10 cellular contexts compared by ENCODE assay signal in genomic region chr14:95520346-95520745, GRCh38. TPM values are rescaled to one million over a fixed set of nuclear protein-coding genes. Genes with fewer than 3 reads are reported as not detected.
DNase-seq lines count a peak whose midpoint lies in the region; ATAC-seq and TF ChIP-seq lines count a peak whose summit lies in the region.
"Had no signal": no experiment of that assay in that cellular context is flagged by ENCODE, and none has a peak within 500 bp of the region (broad histone marks: within the 10 kb centered on the region; RNA-seq: fewer than 3 reads in every experiment).

No MANE protein-coding gene starts in this region.

- TF ChIP-seq RAD21 in SK-N-SH (IDR thresholded peaks at IDR 0.05; ENCODE audit: low read length), result no peak

- H3F3A ChIP-seq in SK-N-SH (replicated peaks; ENCODE audit: insufficient read depth), result peaks cover 28% of the 10 kb centered on the region

- CTCF ChIA-PET in SK-N-SH (lab: Yijun Ruan, JAX), result interaction anchor here (0.7 to 9.6 kb wide), 7 partner anchors 11 to 104 kb away, joined by 3 to 97 read pairs (median 3); no protein-coding TSS in a partner anchor

- no peak for TF ChIP-seq POLR2A in gastroesophageal sphincter (IDR thresholded peaks at IDR 0.05)
- no peak for TF ChIP-seq POLR2A in stomach (IDR thresholded peaks at IDR 0.05)

- H3K9me3 ChIP-seq in SK-N-SH, result no peaks in the 10 kb centered on the region
- no peaks in the 10 kb centered on the region for H3K9me3 ChIP-seq in gastroesophageal sphincter
- H3K9me3 ChIP-seq in stomach, result no peaks in the 10 kb centered on the region
- no peaks in the 10 kb centered on the region for H3K9me3 ChIP-seq in BE2C
- H3K9me3 ChIP-seq: A549 had no signal

- no peak for TF ChIP-seq CTCF in SK-N-SH (IDR thresholded peaks at IDR 0.05)
- no peak for TF ChIP-seq CTCF in gastroesophageal sphincter (IDR thresholded peaks at IDR 0.05)
- TF ChIP-seq CTCF in stomach (IDR thresholded peaks at IDR 0.05), result no peak
- no peak for TF ChIP-seq CTCF in BE2C (IDR thresholded peaks at IDR 0.05; ENCODE audit: low read depth, low read length)

- intact Hi-C loops in stomach (cut with DNase I; ENCODE audit: low total_unique reads), result no loop called here

- H3K36me3 ChIP-seq in SK-N-SH (replicated peaks in 1 of 2; ENCODE audit: control insufficient read depth in 1 of 2, insufficient read depth in 2 of 2, low read length in 1 of 2) (no peaks in the 10 kb centered on the region), gastroesophageal sphincter (peaks cover 0 to 11% of the 10 kb centered on the region in 2 donors), stomach (peaks cover 0 to 3% (median 0%) of the 10 kb centered on the region in 4 donors), BE2C (no peaks in the 10 kb centered on the region)

- H4K20me1 ChIP-seq in SK-N-SH (ENCODE audit: insufficient read depth), result no peaks in the 10 kb centered on the region

- no peaks in the 10 kb centered on the region for H3K27me3 ChIP-seq in SK-N-SH (ENCODE audit: insufficient read depth)
- peaks cover 23% of the 10 kb centered on the region for H3K27me3 ChIP-seq in gastroesophageal sphincter
- H3K27me3 ChIP-seq in stomach, result no peaks in the 10 kb centered on the region
- H3K27me3 ChIP-seq in BE2C, result no peaks in the 10 kb centered on the region

- peaks cover 3% of the 10 kb centered on the region for H3K36me3 Mint-ChIP-seq in T-helper 1 cell treated with Interleukin-12 subunit alpha and Interleukin-12 subunit beta and Interleukin-4 antibody, amounts not matched to agents 30 μg/mL and 1 μg/mL, for 36 hours (ENCODE audit: low read depth)

- 61% methylated on average over 3 of the region's 3 CpGs for WGBS in SK-N-SH (ENCODE audit: low lambda C conversion rate)
- 61 to 80% methylated on average over 1 to 3 of the region's 3 CpGs for WGBS in gastroesophageal sphincter (ENCODE audit: low coverage in 1 of 2), 2 donors
- WGBS in stomach, 5 donors, result 66 to 77% (median 70%) methylated on average over 3 of the region's 3 CpGs

- H3K4me1 Mint-ChIP-seq in T-helper 1 cell treated with Interleukin-12 subunit alpha and Interleukin-12 subunit beta and Interleukin-4 antibody, amounts not matched to agents 30 μg/mL and 1 μg/mL, for 36 hours (ENCODE audit: low read depth), result peaks cover 75% of the 10 kb centered on the region

- POLR2A ChIA-PET in SK-N-SH (lab: Yijun Ruan, JAX), result interaction anchor here (0.6 to 1.9 kb wide), 4 partner anchors 14 to 80 kb away, joined by 3 to 10 read pairs (median 4); partner anchors contain the start of gene GLRX5

- DNase-seq in SK-N-SH (no peak), stomach (no peak), cortex of kidney (lab: John Stamatoyannopoulos, UW) (no peak), BE2C (no peak), NCI-H446 (lab: John Stamatoyannopoulos, UW) (no peak)

- H3K9me3 Mint-ChIP-seq in T-helper 1 cell treated with Interleukin-12 subunit alpha and Interleukin-12 subunit beta and Interleukin-4 antibody, amounts not matched to agents 30 μg/mL and 1 μg/mL, for 36 hours, result no peaks in the 10 kb centered on the region

- no peak overlapping the region for H2AFZ ChIP-seq in SK-N-SH (ENCODE audit: low read depth)

- H3K4me1 ChIP-seq in SK-N-SH (ENCODE audit: control insufficient read depth in 1 of 2, insufficient read depth in 2 of 2, low read depth in 1 of 2, low read length in 1 of 2) (peaks cover 42 to 62% of the 10 kb centered on the region in 2 experiments), gastroesophageal sphincter (peaks cover 3 to 65% (median 39%) of the 10 kb centered on the region in 3 donors), stomach (peaks cover 50 to 88% (median 69%) of the 10 kb centered on the region in 4 donors), BE2C (peaks cover 52% of the 10 kb centered on the region)

- no peaks in the 10 kb centered on the region; the same call in 1 of the 2 replicates for H3K79me2 ChIP-seq in SK-N-SH (ENCODE audit: insufficient read depth)

- TF ChIP-seq EP300 in SK-N-SH (IDR thresholded peaks at IDR 0.05; ENCODE audit: borderline replicate concordance in 1 of 2, low read depth in 1 of 2, low read length in 1 of 2) (no peak), gastroesophageal sphincter (IDR thresholded peaks at IDR 0.05) (no peak), stomach (IDR thresholded peaks at IDR 0.05) (no peak)

- peak overlapping the region; percentile 78 to 93 for H3K27ac ChIP-seq in SK-N-SH (ENCODE audit: low read depth in 2 of 2, low read length in 1 of 2)
- peak overlapping the region in 3 of 4 donors; percentile 84 to 91 (median 85) for H3K27ac ChIP-seq in gastroesophageal sphincter
- peak overlapping the region in 4 of 5 donors; percentile 20 to 90 (median 88) for H3K27ac ChIP-seq in stomach
- H3K27ac ChIP-seq: A549 had no signal

- H3K27me3 Mint-ChIP-seq in T-helper 1 cell treated with Interleukin-12 subunit alpha and Interleukin-12 subunit beta and Interleukin-4 antibody, amounts not matched to agents 30 μg/mL and 1 μg/mL, for 36 hours (ENCODE audit: low read depth), result no peaks in the 10 kb centered on the region

- H3K27ac Mint-ChIP-seq in T-helper 1 cell treated with Interleukin-12 subunit alpha and Interleukin-12 subunit beta and Interleukin-4 antibody, amounts not matched to agents 30 μg/mL and 1 μg/mL, for 36 hours, result peak overlapping the region; percentile 98

- peak overlapping the region; percentile 78 for H3K4me3 Mint-ChIP-seq in T-helper 1 cell treated with Interleukin-12 subunit alpha and Interleukin-12 subunit beta and Interleukin-4 antibody, amounts not matched to agents 30 μg/mL and 1 μg/mL, for 36 hours

- peak overlapping the region; percentile 3; the same call in 1 of the 2 replicates for H3K9ac ChIP-seq in SK-N-SH

- no peak for ATAC-seq in SK-N-SH treated with all-trans-retinoic acid at 6 μM for 48 hours
- no peak for ATAC-seq in gastroesophageal sphincter
- ATAC-seq: A549 had no signal

- no peaks in the 10 kb centered on the region for H3K9me2 ChIP-seq in SK-N-SH

- H3K4me2 ChIP-seq in SK-N-SH, result peak overlapping the region; percentile 72
- H3K4me2 ChIP-seq: A549 had no signal

- H3K4me3 ChIP-seq in SK-N-SH (ENCODE audit: low read depth in 2 of 2, low read length in 1 of 2) (no peak overlapping the region), gastroesophageal sphincter (no peak overlapping the region), stomach (no peak overlapping the region), BE2C (ENCODE audit: low read depth, low read length) (no peak overlapping the region)
- H3K4me3 ChIP-seq: A549 had no signal

TF ChIP-seq in SK-N-SH, 30 proteins besides CTCF, POLR2A, EP300 and RAD21 (continues in another document):
- no peak for TF ChIP-seq USF2 (IDR thresholded peaks at IDR 0.05; ENCODE audit: borderline replicate concordance, low read depth, low read length)

TF ChIP-seq in SK-N-SH treated with all-trans-retinoic acid at 6 μM for 48 hours, 23 proteins besides CTCF, POLR2A, EP300 and RAD21 (continues in another document):
- TF ChIP-seq RARB (CRISPR knock-in tag; IDR thresholded peaks at IDR 0.05) (no peak), ARNTL (CRISPR knock-in tag; IDR thresholded peaks at IDR 0.05; ENCODE audit: borderline replicate concordance, low read depth) (no peak), TSHZ2 (CRISPR knock-in tag; IDR thresholded peaks at IDR 0.05) (no peak), ESRRG (CRISPR knock-in tag; IDR thresholded peaks at IDR 0.05) (no peak), ZNF8 (CRISPR knock-in tag; IDR thresholded peaks at IDR 0.05) (no peak)

RNA-seq across cellular contexts. Expression of gene SYNE3, which starts 3.9 kb away (rescaled TPM):
- polyA plus RNA-seq in SK-N-SH (2012; rRNA removed), result 1.8 and 2.0 TPM in 2 replicates
- 0.80 and 1.3 TPM in 2 replicates for polyA plus RNA-seq in SK-N-SH (2012; cell fraction: cytosol; rRNA removed)
- polyA plus RNA-seq in SK-N-SH (2012; cell fraction: nucleus; rRNA removed), result 3.0 and 3.6 TPM in 2 replicates
- total RNA-seq in gastroesophageal sphincter, result 10 to 100 TPM; 16.5 to 28.0 (median 20.3) TPM
- total RNA-seq in stomach, result 10 to 100 TPM in 3 of 5 donors, 1 to 10 TPM in 2; 4.6 to 85.2 (median 10.8) TPM
- 1 to 10 TPM in 1 of 3 donors, under 1 TPM in 2; 0.58 to 1.2 (median 0.76) TPM for polyA plus RNA-seq in stomach
- polyA plus RNA-seq in BE2C (2012; ENCODE audit: insufficient read depth, insufficient read length, low read depth), result 13.0 TPM
- total RNA-seq: H1 had no signal

RNA-seq across cellular contexts. Expression of gene GLRX5, which starts 14.5 kb away (rescaled TPM):
- polyA plus RNA-seq in SK-N-SH (2012; rRNA removed) (29.1 and 31.4 TPM in 2 replicates), stomach (10 to 100 TPM; 40.3 to 49.9 (median 40.6) TPM)
- 45.1 and 60.1 TPM in 2 replicates for polyA plus RNA-seq in SK-N-SH (2012; cell fraction: cytosol; rRNA removed)
- polyA plus RNA-seq in SK-N-SH (2012; cell fraction: nucleus; rRNA removed), result 6.3 and 10.9 TPM in 2 replicates
- total RNA-seq in gastroesophageal sphincter (10 to 100 TPM; 30.5 to 50.5 (median 33.3) TPM), stomach (100 to 1,000 TPM in 1 of 5 donors, 10 to 100 TPM in 4; 29.5 to 316 (median 38.4) TPM)
- 189 TPM for polyA plus RNA-seq in BE2C (2012; ENCODE audit: insufficient read depth, insufficient read length, low read depth)
